27 cellular contexts compared by ENCODE assay signal in genomic region chr2:172048195-172048995, GRCh38. TPM values are rescaled to one million over a fixed set of nuclear protein-coding genes. Genes with fewer than 3 reads are reported as not detected.
DNase-seq lines count a peak whose midpoint lies in the region; ATAC-seq, FAIRE-seq and TF ChIP-seq lines count a peak whose summit lies in the region.
"Had no signal": no experiment of that assay in that cellular context is flagged by ENCODE, and none has a peak within 500 bp of the region (broad histone marks: within the 10 kb centered on the region; RNA-seq: fewer than 3 reads in every experiment).

No MANE protein-coding gene starts in this region.

- H3K79me2 ChIP-seq in neural progenitor cell (ENCODE audit: low read depth): no peaks in the 10 kb centered on the region

- no peak overlapping the region for H2BK5ac ChIP-seq in IMR-90 (ENCODE audit: low read depth, low read length, poor library complexity, severe bottlenecking)

- H3K4me3 ChIP-seq in IMR-90 (ENCODE audit: insufficient read depth, low read depth, low read length) (no peak overlapping the region), neural progenitor cell (no peak overlapping the region)
- H3K4me3 ChIP-seq: PC-9, SJSA1 had no signal

- H4K20me1 ChIP-seq in IMR-90 (ENCODE audit: insufficient read depth, low read length) (no peaks in the 10 kb centered on the region), neural progenitor cell (ENCODE audit: low read depth) (no peaks in the 10 kb centered on the region)

- 0 out of 2 replicates have a peak overlapping the region, but pooled peaks have one; percentile 55 for H3K4ac ChIP-seq in IMR-90 (ENCODE audit: low read depth, low read length)

- dilution Hi-C loops in IMR-90 (cut with HindIII; ENCODE audit: low sequenced_read_pairs, unreplicated experiment): no loop called here

- H3K4me1 ChIP-seq in IMR-90 (ENCODE audit: control insufficient read depth, insufficient read depth, low read length): peaks cover 5% of the 10 kb centered on the region
- peaks cover 6% of the 10 kb centered on the region for H3K4me1 ChIP-seq in neural progenitor cell
- H3K4me1 ChIP-seq: SJSA1 had no signal

- H3K4me1 Mint-ChIP-seq in neural progenitor cell: peaks cover 16% of the 10 kb centered on the region
- H3K4me1 Mint-ChIP-seq in naive thymus-derived CD8-positive, alpha-beta T cell: peaks cover 2 to 5% (median 4%) of the 10 kb centered on the region in 4 donors

- H3K9me3 Mint-ChIP-seq in neural progenitor cell: no peaks in the 10 kb centered on the region
- no peaks in the 10 kb centered on the region for H3K9me3 Mint-ChIP-seq in naive thymus-derived CD8-positive, alpha-beta T cell
- H3K9me3 Mint-ChIP-seq: CD4-positive, alpha-beta memory T cell had no signal

- no peak overlapping the region for H2BK120ac ChIP-seq in IMR-90 (ENCODE audit: low read depth, low read length)

- H3K9me3 ChIP-seq in IMR-90 (ENCODE audit: control insufficient read depth, insufficient read depth, low read length) (no peaks in the 10 kb centered on the region), neural progenitor cell (ENCODE audit: low read depth) (no peaks in the 10 kb centered on the region)
- H3K9me3 ChIP-seq: SJSA1 had no signal

- no peak overlapping the region for H2AFZ ChIP-seq in IMR-90 (replicated peaks; ENCODE audit: low read length, poor library complexity)
- H2AFZ ChIP-seq in neural progenitor cell (replicated peaks): no peak overlapping the region
- H2AFZ ChIP-seq: PC-9 had no signal

- H3K79me1 ChIP-seq in IMR-90 (ENCODE audit: low read depth in 1 of 2, low read length in 2 of 2): no peaks in the 10 kb centered on the region

- DNase-seq in GM19239 (ENCODE audit: insufficient read length, low spot score): no peak
- no peak for DNase-seq in IMR-90
- no peak for DNase-seq in frontal cortex (ENCODE audit: low spot score in 2 of 2)
- no peak for DNase-seq in germinal center (ENCODE audit: low spot score)
- no peak for DNase-seq in neural progenitor cell (ENCODE audit: low spot score)
- no peak for DNase-seq in NCI-H1092 (lab: John Stamatoyannopoulos, UW)
- DNase-seq in naive thymus-derived CD8-positive, alpha-beta T cell: no peak
- DNase-seq: C1 segment of cervical spinal cord; CD4-positive, alpha-beta memory T cell; DMS153; DND-41; GOT3; Karpas-422; NCI-H1105; NCI-H1436 treated with DMSO at 0.1 percent for 48 hours; NCI-H187 treated with DMSO at 0.1 percent for 48 hours; NCI-H2171 treated with DMSO at 0.1 percent for 48 hours; NCI-H446; NCI-H524 treated with DMSO at 0.1 percent for 48 hours; NCI-H82; NK-92 treated with Interleukin-12 subunit alpha and Interleukin-12 subunit beta, amount 100 ng/mL, for 24 hours; PC-9; Right ventricle myocardium superior; RPMI8226 had no signal

- H3K4me2 ChIP-seq in IMR-90 (ENCODE audit: low read depth, low read length) (0 out of 2 replicates have a peak overlapping the region, but pooled peaks have one; percentile 24), neural progenitor cell (no peak overlapping the region)
- H3K4me2 ChIP-seq: PC-9 had no signal

- H4K91ac ChIP-seq in IMR-90 (ENCODE audit: insufficient read depth, low read depth, low read length): no peak overlapping the region

- H3K9ac ChIP-seq in IMR-90 (ENCODE audit: low read depth, low read length) (no peak overlapping the region), neural progenitor cell (no peak overlapping the region)

- H3K9me1 ChIP-seq in IMR-90 (ENCODE audit: insufficient read depth, low read length): 0 out of 2 replicates have a peak, but pooled peaks cover 4% of the 10 kb centered on the region

- no peak for TF ChIP-seq RAD21 in IMR-90 (IDR thresholded peaks at IDR 0.05; ENCODE audit: low read length)

- H3K27me3 ChIP-seq in IMR-90 (ENCODE audit: control insufficient read depth, insufficient read depth, low read length): no peaks in the 10 kb centered on the region
- H3K27me3 ChIP-seq in neural progenitor cell: no peaks in the 10 kb centered on the region
- H3K27me3 ChIP-seq: SJSA1 had no signal

- peaks cover 4% of the 10 kb centered on the region for H3F3A ChIP-seq in neural progenitor cell (ENCODE audit: low read depth)

- POLR2A ChIA-PET in IMR-90 (lab: Charles Lee; ENCODE audit: unreplicated experiment): no interaction called here
- POLR2A ChIA-PET in naive thymus-derived CD8-positive, alpha-beta T cell (lab: Charles Lee): no interaction called here

- H3K14ac ChIP-seq in IMR-90 (replicated peaks; ENCODE audit: low read depth, low read length): no peak overlapping the region

- peak; percentile 28; the same call in 1 of the 2 replicates for ATAC-seq in IMR-90 (ENCODE audit: low read depth)
- ATAC-seq in naive thymus-derived CD8-positive, alpha-beta T cell: no peak
- ATAC-seq: HCT116 had no signal

- TF ChIP-seq CTCF in IMR-90 (conservative IDR thresholded peaks at IDR 0.05; ENCODE audit: low read depth, low read length) (no peak), neural progenitor cell (IDR thresholded peaks at IDR 0.05) (no peak)

- H3K27ac Mint-ChIP-seq in neural progenitor cell: no peak overlapping the region
- no peak overlapping the region for H3K27ac Mint-ChIP-seq in naive thymus-derived CD8-positive, alpha-beta T cell
- H3K27ac Mint-ChIP-seq: CD4-positive, alpha-beta memory T cell had no signal

- H3K4me3 Mint-ChIP-seq in neural progenitor cell: no peak overlapping the region
- no peak overlapping the region for H3K4me3 Mint-ChIP-seq in naive thymus-derived CD8-positive, alpha-beta T cell
- H3K4me3 Mint-ChIP-seq: CD4-positive, alpha-beta memory T cell had no signal

- H3K56ac ChIP-seq in IMR-90 (ENCODE audit: extremely low read depth, insufficient read depth, low read length): no peak overlapping the region

- H4K8ac ChIP-seq in IMR-90 (ENCODE audit: low read depth in 2 of 2, low read length in 2 of 2): no peak overlapping the region

- no peaks in the 10 kb centered on the region for H3K27me3 Mint-ChIP-seq in neural progenitor cell (ENCODE audit: insufficient read depth, low read depth)
- no peaks in the 10 kb centered on the region for H3K27me3 Mint-ChIP-seq in naive thymus-derived CD8-positive, alpha-beta T cell

- H3K36me3 ChIP-seq in IMR-90 (ENCODE audit: control insufficient read depth, insufficient read depth, low read length) (no peaks in the 10 kb centered on the region), neural progenitor cell (no peaks in the 10 kb centered on the region)
- H3K36me3 ChIP-seq: SJSA1 had no signal

- intact Hi-C loops in IMR-90 (cut with micrococcal nuclease): no loop called here

- FAIRE-seq in GM19239 (lab: Jason Lieb, UNC) (peak; percentile 35), frontal cortex (lab: Jason Lieb, UNC) (peak; percentile 39)

- no peak for TF ChIP-seq POLR2A in IMR-90 (IDR thresholded peaks at IDR 0.05; ENCODE audit: low read depth, low read length)

- H2AK5ac ChIP-seq in IMR-90 (ENCODE audit: low read depth, low read length): peak overlapping the region; percentile 70; the same call in 1 of the 2 replicates

- H2BK20ac ChIP-seq in IMR-90 (ENCODE audit: low read depth, low read length): no peak overlapping the region

- no peaks in the 10 kb centered on the region for H3K36me3 Mint-ChIP-seq in neural progenitor cell
- H3K36me3 Mint-ChIP-seq in naive thymus-derived CD8-positive, alpha-beta T cell: no peaks in the 10 kb centered on the region
- H3K36me3 Mint-ChIP-seq: CD4-positive, alpha-beta memory T cell had no signal

- CTCF ChIA-PET in IMR-90 (lab: Yijun Ruan, JAX): interaction anchor here (0.8 to 1.0 kb wide), 2 partner anchors 13 to 27 kb away, joined by 3 to 5 read pairs; no protein-coding TSS in a partner anchor

- no peak overlapping the region for H2AK9ac ChIP-seq in IMR-90 (replicated peaks; ENCODE audit: low read depth, low read length, poor library complexity)

- no peak overlapping the region for H4K5ac ChIP-seq in IMR-90 (ENCODE audit: low read depth, low read length)

- H3K23ac ChIP-seq in IMR-90 (ENCODE audit: low read depth, low read length): no peak overlapping the region

- in situ Hi-C loops in IMR-90 (cut with MboI; ENCODE audit: low sequenced_read_pairs): no loop called here

- no peak overlapping the region for H3K27ac ChIP-seq in IMR-90 (ENCODE audit: insufficient read depth, low read length)
- no peak overlapping the region for H3K27ac ChIP-seq in neural progenitor cell
- H3K27ac ChIP-seq: HL-60, PC-9, SJSA1 had no signal

- H3K18ac ChIP-seq in IMR-90 (ENCODE audit: low read depth, low read length): no peak overlapping the region

- BruUV-seq in IMR-90 (replicated peaks; lab: Mats Ljungman, UMichigan): no TSS peak

- no peak overlapping the region for H2BK15ac ChIP-seq in IMR-90 (ENCODE audit: low read depth, low read length)

- no CpG with 5 or more reads among the region's 2 CpGs for WGBS in IMR-90 (ENCODE audit: extremely low coverage in 2 of 2, insufficient read length in 1 of 2), 2 experiments

TF ChIP-seq in IMR-90, 13 proteins besides CTCF, POLR2A, EP300 and RAD21 (continues in another document):
- TF ChIP-seq BHLHE40 (IDR thresholded peaks at IDR 0.05; ENCODE audit: low read depth, low read length): no peak
- TF ChIP-seq MXI1 (IDR thresholded peaks at IDR 0.05; ENCODE audit: borderline replicate concordance, low read depth, low read length): no peak
- TF ChIP-seq MAFK (IDR thresholded peaks at IDR 0.05; ENCODE audit: low read depth, low read length): no peak
- no peak for TF ChIP-seq RFX5 (IDR thresholded peaks at IDR 0.05; ENCODE audit: low read depth, low read length)

RNA-seq across cellular contexts. Expression of gene DLX1, which starts 36.9 kb away (rescaled TPM):
- total RNA-seq in IMR-90 (2012; rRNA removed): 0.36 and 1.1 TPM in 2 replicates
- 2.1 and 2.2 TPM in 2 replicates for polyA plus RNA-seq in IMR-90 (2012; rRNA removed)
- 0.97 and 1.3 TPM in 2 replicates for polyA plus RNA-seq in IMR-90 (2012; cell fraction: cytosol; rRNA removed)
- 3.7 and 5.4 TPM in 2 replicates for polyA plus RNA-seq in IMR-90 (2012; cell fraction: nucleus; rRNA removed; ENCODE audit: low replicate concordance)
- total RNA-seq in frontal cortex: 21.6 TPM
- not detected in 2 replicates for total RNA-seq in neural progenitor cell (ENCODE audit: low replicate concordance)
- not detected for total RNA-seq in naive thymus-derived CD8-positive, alpha-beta T cell
- polyA plus RNA-seq in naive thymus-derived CD8-positive, alpha-beta T cell: not detected
- total RNA-seq: CD4-positive, alpha-beta memory T cell; Right ventricle myocardium superior had no signal
- polyA plus RNA-seq: CD4-positive, alpha-beta memory T cell had no signal

RNA-seq across cellular contexts. Expression of gene METAP1D, which starts 48.6 kb away (rescaled TPM):
- total RNA-seq in IMR-90 (2012; rRNA removed): 3.4 and 4.2 TPM in 2 replicates
- polyA plus RNA-seq in IMR-90 (2012; rRNA removed): 5.5 TPM in 2 replicates
- polyA plus RNA-seq in IMR-90 (2012; cell fraction: cytosol; rRNA removed): 1.3 and 2.0 TPM in 2 replicates
- polyA plus RNA-seq in IMR-90 (2012; cell fraction: nucleus; rRNA removed; ENCODE audit: low replicate concordance): 11.5 and 28.3 TPM in 2 replicates
- 6.1 TPM for total RNA-seq in frontal cortex
- 8.2 and 9.8 TPM in 2 replicates for total RNA-seq in neural progenitor cell (ENCODE audit: low replicate concordance)
- 10 to 100 TPM; 16.4 to 19.6 TPM for total RNA-seq in naive thymus-derived CD8-positive, alpha-beta T cell
- 1 to 10 TPM; 4.2 to 8.3 (median 5.1) TPM for polyA plus RNA-seq in naive thymus-derived CD8-positive, alpha-beta T cell

RNA-seq across cellular contexts. Expression of gene DLX2, which starts 54.3 kb away (rescaled TPM):
- total RNA-seq in IMR-90 (2012; rRNA removed) (not detected in 2 replicates), frontal cortex (2.9 TPM), neural progenitor cell (ENCODE audit: low replicate concordance) (0.19 TPM in 1 of 2 replicates, not detected in the other)
- polyA plus RNA-seq in IMR-90 (2012; rRNA removed): 0.38 and 0.44 TPM in 2 replicates
- 0.55 and 0.60 TPM in 2 replicates for polyA plus RNA-seq in IMR-90 (2012; cell fraction: cytosol; rRNA removed)
- 1.1 and 1.2 TPM in 2 replicates for polyA plus RNA-seq in IMR-90 (2012; cell fraction: nucleus; rRNA removed; ENCODE audit: low replicate concordance)
- not detected for total RNA-seq in naive thymus-derived CD8-positive, alpha-beta T cell
- not detected for polyA plus RNA-seq in naive thymus-derived CD8-positive, alpha-beta T cell
- total RNA-seq: CD4-positive, alpha-beta memory T cell; Right ventricle myocardium superior had no signal
- polyA plus RNA-seq: CD4-positive, alpha-beta memory T cell had no signal

Comparison
In these comparisons a context has a peak if more than half of its experiments do, and no peak if none do; other contexts are left out.
1. RNA of gene DLX1, which starts 36.9 kb away (total RNA-seq): 21.6 TPM in frontal cortex (single experiment); 0.36 to 1.1 TPM in IMR-90, not detected in naive thymus-derived CD8-positive, alpha-beta T cell and not detected in neural progenitor cell; every median in the first group is over 10 times any median in the second.